27 cellular contexts compared by ENCODE assay signal in the genomic region with DNA sequence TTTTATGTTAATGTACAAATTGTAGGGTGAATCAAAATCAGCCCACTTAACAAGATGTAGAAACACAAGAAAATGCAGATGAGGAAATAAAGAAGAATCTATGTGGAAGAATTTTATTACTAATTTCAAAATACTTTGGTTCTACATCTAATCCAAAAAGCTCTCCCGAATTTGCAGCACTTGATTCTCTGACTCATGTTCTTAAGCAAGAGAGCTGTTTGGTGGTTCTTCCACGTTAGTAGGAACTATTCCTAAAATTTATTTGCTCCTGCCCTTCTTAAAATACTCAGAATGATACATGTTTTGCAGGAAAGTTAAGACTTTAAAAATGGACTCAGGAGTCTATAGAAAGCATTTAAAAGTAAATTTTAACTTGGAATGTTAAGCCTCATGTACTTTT.
DNase-seq lines count a peak whose midpoint lies in the region; ATAC-seq, FAIRE-seq and TF ChIP-seq lines count a peak whose summit lies in the region.
"Had no signal": no experiment of that assay in that cellular context is flagged by ENCODE, and none has a peak within 500 bp of the region (broad histone marks: within the 10 kb centered on the region; RNA-seq: fewer than 3 reads in every experiment).

No MANE protein-coding gene starts in this region.

- peak overlapping the region; percentile 54 for H3K27ac ChIP-seq in GM23248
- H3K27ac ChIP-seq: neural progenitor cell, psoas muscle, RWPE1, upper lobe of right lung had no signal

- no peak overlapping the region for H2AFZ ChIP-seq in GM23248
- H2AFZ ChIP-seq: neural progenitor cell had no signal

- in situ Hi-C loops in GM23248 (cut with MboI): no loop called here

- H3K9me3 ChIP-seq in GM23248 (ENCODE audit: low read depth): no peaks in the 10 kb centered on the region
- H3K9me3 ChIP-seq: psoas muscle, upper lobe of right lung had no signal

- no peaks in the 10 kb centered on the region for H3K9me2 ChIP-seq in GM23248 (ENCODE audit: insufficient read depth)

- H3K4me2 ChIP-seq in GM23248 (ENCODE audit: unreplicated experiment): peak overlapping the region; percentile 39
- H3K4me2 ChIP-seq: neural progenitor cell had no signal

- peak; percentile 87 for DNase-seq in AG10803 (ENCODE audit: low read depth)
- DNase-seq in GM23248: peak; percentile 84
- DNase-seq in bronchial epithelial cell (ENCODE audit: low read depth): peak; percentile 30
- peak; percentile 49 for DNase-seq in iris pigment epithelial cell (ENCODE audit: low read depth)
- DNase-seq in erythroblast (lab: John Stamatoyannopoulos, UW): no peak
- DNase-seq: activated CD4-positive, alpha-beta memory T cell treated with anti-CD3 and anti-CD28 coated beads, Interleukin-2, amount 10 ng/mL, durations not matched to agents 7 days and 5 days; activated CD4-positive, CD25-positive, alpha-beta regulatory T cell; activated effector memory CD4-positive, alpha-beta T cell treated with anti-CD3 and anti-CD28 coated beads, Interleukin-2, amount 50 U/mL, for 16 hours; CD8-positive, alpha-beta memory T cell; DMS153; GF-D8; HFFc6; Kasumi-1; kidney; NCI-H1417 treated with DMSO at 0.1 percent for 48 hours; NCI-H524; psoas muscle; T-helper 9 cell; upper lobe of right lung had no signal

- no peaks in the 10 kb centered on the region for H3K27me3 ChIP-seq in GM23248 (replicated peaks; ENCODE audit: insufficient read depth)
- H3K27me3 ChIP-seq in bronchial epithelial cell (ENCODE audit: control insufficient read depth, insufficient read depth, low read length): no peaks in the 10 kb centered on the region
- H3K27me3 ChIP-seq: neural progenitor cell, upper lobe of right lung had no signal

- no peak for ATAC-seq in HG02981 (IDR thresholded peaks at IDR 0.05; ENCODE audit: unreplicated experiment)
- ATAC-seq in HG03175 (IDR thresholded peaks at IDR 0.05; ENCODE audit: unreplicated experiment): no peak
- ATAC-seq in GM18498 (IDR thresholded peaks at IDR 0.05; ENCODE audit: unreplicated experiment): no peak
- ATAC-seq: GM12878, psoas muscle, upper lobe of right lung had no signal

- no peaks in the 10 kb centered on the region for H4K20me1 ChIP-seq in GM23248 (ENCODE audit: insufficient read depth)

- H3F3A ChIP-seq in GM23248 (ENCODE audit: insufficient read depth): peaks cover 16% of the 10 kb centered on the region; the same call in 1 of the 2 replicates

- TF ChIP-seq CTCF in AG10803 (conservative IDR thresholded peaks at IDR 0.05; ENCODE audit: low read length): no peak
- TF ChIP-seq CTCF in bronchial epithelial cell (IDR thresholded peaks at IDR 0.05; ENCODE audit: insufficient read depth, low read length, severe bottlenecking): no peak

- FAIRE-seq in bronchial epithelial cell (lab: Jason Lieb, UNC): no peak
- FAIRE-seq: endothelial cell of umbilical vein, GM12878 had no signal

- H3K79me2 ChIP-seq in GM23248 (ENCODE audit: insufficient read depth): peaks cover 35% of the 10 kb centered on the region

- H3K4me1 ChIP-seq in GM23248 (ENCODE audit: insufficient read depth): peaks cover 14% of the 10 kb centered on the region
- H3K4me1 ChIP-seq: neural progenitor cell, psoas muscle, upper lobe of right lung had no signal

- H3K9ac ChIP-seq in GM23248: no peak overlapping the region
- H3K9ac ChIP-seq: neural progenitor cell had no signal

- H3K36me3 ChIP-seq in GM23248 (ENCODE audit: low read depth) (no peaks in the 10 kb centered on the region), bronchial epithelial cell (ENCODE audit: control insufficient read depth, insufficient read depth, low read length) (no peaks in the 10 kb centered on the region)
- H3K36me3 ChIP-seq: neural progenitor cell, upper lobe of right lung had no signal

- 2 to 5% methylated on average over 2 of the region's 2 CpGs for WGBS in GM23248 (ENCODE audit: low coverage in 1 of 2, low lambda C conversion rate in 2 of 2, missing lambda C conversion rate in 2 of 2), 2 experiments

- no peak for TF ChIP-seq POLR2A in erythroblast (IDR thresholded peaks at IDR 0.05; ENCODE audit: low read length)

- H3K4me3 ChIP-seq in AG10803 (ENCODE audit: low read length) (no peak overlapping the region), GM23248 (no peak overlapping the region), bronchial epithelial cell (ENCODE audit: low read depth, low read length) (no peak overlapping the region)
- H3K4me3 ChIP-seq: GM12878, lung, neural progenitor cell, psoas muscle, upper lobe of right lung had no signal

Comparison
In these comparisons a context has a peak if more than half of its experiments do, and no peak if none do; other contexts are left out.
1. DNase-seq: peak in AG10803 (single experiment), GM23248 (single experiment), bronchial epithelial cell (single experiment) and iris pigment epithelial cell (single experiment); none in erythroblast (0 of 2).